In the genomic region with DNA sequence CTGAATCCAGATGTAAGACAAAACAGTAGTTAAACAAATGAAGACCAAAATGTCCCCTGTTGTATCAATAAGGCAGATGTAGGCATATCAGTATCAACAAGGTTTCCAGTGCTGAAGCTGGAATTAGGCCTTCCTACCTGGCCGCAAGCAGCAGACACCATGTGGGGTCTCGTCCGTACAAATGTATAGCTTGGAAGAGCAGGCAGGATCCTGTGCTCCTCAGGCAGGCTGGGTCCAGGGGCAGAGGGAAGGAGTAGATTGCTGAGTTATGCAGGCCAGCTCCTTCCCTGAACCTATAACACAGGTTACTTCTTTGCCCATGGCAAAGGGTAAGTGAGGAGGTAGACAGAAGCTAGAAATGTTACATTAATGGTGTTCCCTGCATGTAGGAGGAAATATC, we compare ENCODE assay signal across 12 cellular contexts. TPM values are rescaled to one million over a fixed set of nuclear protein-coding genes. Genes with fewer than 3 reads are reported as not detected.
"Had no signal": no experiment of that assay in that cellular context is flagged by ENCODE, and none has a peak within 500 bp of the region (broad histone marks: within the 10 kb centered on the region; RNA-seq: fewer than 3 reads in every experiment).

No MANE protein-coding gene starts in this region.

- H3K4me3 Mint-ChIP-seq: HFFc6 had no signal

- H3K4me1 ChIP-seq: HAP-1 had no signal

- FAIRE-seq: K562 had no signal

- H3K4me3 ChIP-seq: GM23248, HAP-1, K562 had no signal

- H3K9me3 ChIP-seq: HAP-1 had no signal

- H2AFZ ChIP-seq: GM23248 had no signal

- H3K27ac ChIP-seq: GM23248, HL-60 had no signal

- H3K36me3 ChIP-seq: HAP-1 had no signal

- H3K9ac ChIP-seq: GM23248 had no signal

- ATAC-seq: HCT116, K562 had no signal

- DNase-seq: GM23248, GOT3, H7, HFFc6, IMR-90, KG1 had no signal

RNA-seq across cellular contexts. Expression of a gene that starts 23.5 kb away (rescaled TPM):
- total RNA-seq: GM23248, H4, H7, HFFc6, HT1080, IMR-90, K562 had no signal
- polyA plus RNA-seq: GM23248, IMR-90, K562 had no signal
